In genomic region chr13:32737111-32737571, GRCh38 we compare ENCODE assay signal across 8 cellular contexts.
A peak's percentile ranks its signal among the peaks of the same experiment; 100 is the strongest.
DNase-seq lines count a peak whose midpoint lies in the region; ATAC-seq and TF ChIP-seq lines count a peak whose summit lies in the region.

No MANE protein-coding gene starts in this region.

- DNase-seq in activated CD4-positive, CD25-positive, alpha-beta regulatory T cell treated with anti-CD3 and anti-CD28 coated beads, Interleukin-2, amount 50 U/mL, for 72 hours: no peak
- DNase-seq in ascending aorta (ENCODE audit: low spot score in 2 of 2): no peak
- peak; percentile 56 for DNase-seq in medulla oblongata (ENCODE audit: extremely low spot score)
- no peak for DNase-seq in RWPE1 (ENCODE audit: low spot score)
- DNase-seq in substantia nigra (lab: John Stamatoyannopoulos, UW): no peak
- DNase-seq in HuH-7 (ENCODE audit: low spot score): no peak

- intact Hi-C loops in ascending aorta (cut with DNase I): no loop called here

- POLR2A ChIA-PET in RWPE1 (lab: Yijun Ruan, JAX; ENCODE audit: low non-redundant PET): no interaction called here

- H3K4me3 ChIP-seq in ascending aorta: peak overlapping the region; percentile 39 to 52

- TF ChIP-seq CTCF in ascending aorta (IDR thresholded peaks at IDR 0.05) (no peak), RWPE1 (conservative IDR thresholded peaks at IDR 0.05; ENCODE audit: low read depth) (no peak)

- H3K27ac ChIP-seq in ascending aorta (peak overlapping the region; percentile 57 to 62), RWPE1 (no peak overlapping the region), substantia nigra (ENCODE audit: low read depth, low read length, poor library complexity, severe bottlenecking) (no peak overlapping the region)

- ATAC-seq in activated CD4-positive, CD25-positive, alpha-beta regulatory T cell treated with anti-CD3 and anti-CD28 coated beads, Interleukin-2, amount 50 U/mL, for 24 hours: peak; percentile 73 to 78
- ATAC-seq in HG03066 (IDR thresholded peaks at IDR 0.05; ENCODE audit: low read depth, unreplicated experiment): peak; percentile 71

- H3K36me3 ChIP-seq in ascending aorta: no peaks in the 10 kb centered on the region

- CTCF ChIA-PET in RWPE1 (lab: Yijun Ruan, JAX): interaction anchor here (0.6 kb wide), 2 partner anchors 29 to 802 kb away, joined by 3 read pairs; no protein-coding TSS in a partner anchor

- H3K27me3 ChIP-seq in ascending aorta: no peaks in the 10 kb centered on the region

- no peaks in the 10 kb centered on the region for H3K9me3 ChIP-seq in ascending aorta

- peaks cover 0 to 6% of the 10 kb centered on the region in 2 donors for H3K4me1 ChIP-seq in ascending aorta

Comparison
In these comparisons a context has a peak if more than half of its experiments do, and no peak if none do; other contexts are left out.
1. H3K27ac ChIP-seq: peak in ascending aorta (2 of 2); none in RWPE1 (single experiment) and substantia nigra (single experiment).